In the genomic region with DNA sequence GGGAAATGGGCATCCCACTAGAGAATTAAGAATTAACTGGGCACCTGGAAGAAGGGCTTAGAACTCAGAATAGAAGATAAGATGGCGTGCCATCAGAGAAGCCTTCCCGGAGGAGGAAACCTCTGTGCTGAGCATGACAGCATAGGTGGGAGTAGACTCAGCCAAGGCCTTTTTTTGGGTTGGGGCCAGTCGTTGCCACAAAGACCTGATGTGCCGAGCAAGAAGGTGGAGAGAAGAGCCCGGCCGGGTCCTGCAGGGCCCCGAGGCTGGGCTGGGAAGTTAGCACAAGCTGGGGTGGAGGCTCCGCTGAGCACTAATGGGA, we compare ENCODE assay signal across 1 cellular context.
TF ChIP-seq lines count a peak whose summit lies in the region.

No MANE protein-coding gene starts in this region.

TF ChIP-seq in IMR-90, 13 proteins besides CTCF, POLR2A, EP300 and RAD21 (continued from another document):
- TF ChIP-seq, protein P1, sequence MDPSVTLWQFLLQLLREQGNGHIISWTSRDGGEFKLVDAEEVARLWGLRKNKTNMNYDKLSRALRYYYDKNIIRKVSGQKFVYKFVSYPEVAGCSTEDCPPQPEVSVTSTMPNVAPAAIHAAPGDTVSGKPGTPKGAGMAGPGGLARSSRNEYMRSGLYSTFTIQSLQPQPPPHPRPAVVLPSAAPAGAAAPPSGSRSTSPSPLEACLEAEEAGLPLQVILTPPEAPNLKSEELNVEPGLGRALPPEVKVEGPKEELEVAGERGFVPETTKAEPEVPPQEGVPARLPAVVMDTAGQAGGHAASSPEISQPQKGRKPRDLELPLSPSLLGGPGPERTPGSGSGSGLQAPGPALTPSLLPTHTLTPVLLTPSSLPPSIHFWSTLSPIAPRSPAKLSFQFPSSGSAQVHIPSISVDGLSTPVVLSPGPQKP (IDR thresholded peaks at IDR 0.05; ENCODE audit: borderline replicate concordance, low read depth, low read length): no peak
- no peak for TF ChIP-seq CHD1 (IDR thresholded peaks at IDR 0.05; ENCODE audit: low read depth, low read length)
- TF ChIP-seq RCOR1 (IDR thresholded peaks at IDR 0.05; ENCODE audit: insufficient replicate concordance, low read length): no peak
- TF ChIP-seq SMC3 (IDR thresholded peaks at IDR 0.05; ENCODE audit: low read depth, low read length): no peak
- no peak for TF ChIP-seq BHLHE40 (IDR thresholded peaks at IDR 0.05; ENCODE audit: low read depth, low read length)
- no peak for TF ChIP-seq MAZ (IDR thresholded peaks at IDR 0.05; ENCODE audit: borderline replicate concordance, low read depth, low read length)
- no peak for TF ChIP-seq RFX5 (IDR thresholded peaks at IDR 0.05; ENCODE audit: low read depth, low read length)
- TF ChIP-seq MXI1 (IDR thresholded peaks at IDR 0.05; ENCODE audit: borderline replicate concordance, low read depth, low read length): no peak
- TF ChIP-seq NFE2L2 (IDR thresholded peaks at IDR 0.05; ENCODE audit: low read depth, low read length): no peak
- no peak for TF ChIP-seq MAFK (IDR thresholded peaks at IDR 0.05; ENCODE audit: low read depth, low read length)
